ENCODE assay signal across 28 cellular contexts in the genomic region with DNA sequence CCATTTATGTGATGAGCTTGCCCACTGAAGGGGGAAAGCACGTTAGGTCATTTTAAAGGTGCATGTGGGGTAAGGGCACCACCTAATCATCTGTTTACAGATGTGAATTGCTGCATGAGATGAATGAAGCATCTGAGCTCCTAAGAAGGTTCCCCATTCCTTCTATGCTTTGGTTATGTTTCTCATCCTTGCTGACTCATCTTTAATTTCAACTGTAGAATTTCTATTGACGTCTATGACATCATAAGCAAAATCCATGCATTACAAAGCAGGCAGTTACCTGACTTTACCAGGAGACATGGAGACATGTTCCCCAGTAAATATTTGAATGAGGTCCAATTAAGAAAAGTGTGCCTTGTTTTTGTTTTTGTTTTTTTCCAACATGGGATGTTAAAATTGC. TPM values are rescaled to one million over a fixed set of nuclear protein-coding genes. Genes with fewer than 3 reads are reported as not detected.
"Had no signal": no experiment of that assay in that cellular context is flagged by ENCODE, and none has a peak within 500 bp of the region (broad histone marks: within the 10 kb centered on the region; RNA-seq: fewer than 3 reads in every experiment).

No MANE protein-coding gene starts in this region.

- H3K9me3 Mint-ChIP-seq: activated CD8-positive, alpha-beta T cell treated with anti-CD3 and anti-CD28 coated beads for 36 hours; activated T-cell treated with anti-CD3 and anti-CD28 coated beads, Interleukin-2, amount 50 U/mL, for 4 hours; activated T-helper 17 cell treated with anti-CD3 and anti-CD28 coated beads, Interleukin-2, amount 50 U/mL, for 72 hours; natural killer cell had no signal

- H3K27me3 ChIP-seq: brain microvascular endothelial cell had no signal

- H3K4me1 ChIP-seq: lower lobe of right lung had no signal

- H3K4me3 ChIP-seq: coronary artery, dorsolateral prefrontal cortex, heart right ventricle, left lung, lower lobe of right lung, spleen, tibial nerve had no signal

- H3K36me3 ChIP-seq: brain microvascular endothelial cell, heart right ventricle, left lung, lower lobe of right lung, spleen, tibial nerve, WERI-Rb-1 had no signal

- H3K27ac ChIP-seq: brain microvascular endothelial cell, coronary artery, dorsolateral prefrontal cortex, heart right ventricle, left lung, lower lobe of right lung, tibial nerve, WERI-Rb-1 had no signal

- ATAC-seq: activated CD8-positive, alpha-beta T cell treated with anti-CD3 and anti-CD28 coated beads for 36 hours; activated T-cell treated with anti-CD3 and anti-CD28 coated beads, Interleukin-2, amount 50 U/mL, for 4 hours; activated T-helper 17 cell treated with anti-CD3 and anti-CD28 coated beads, Interleukin-2, amount 50 U/mL, for 72 hours; esophagus mucosa; heart right ventricle; left lung; lower lobe of right lung; natural killer cell; right cardiac atrium; T-helper 17 cell had no signal

- H3K4me3 Mint-ChIP-seq: activated CD8-positive, alpha-beta T cell treated with anti-CD3 and anti-CD28 coated beads for 36 hours; activated T-cell treated with anti-CD3 and anti-CD28 coated beads, Interleukin-2, amount 50 U/mL, for 4 hours; activated T-helper 17 cell treated with anti-CD3 and anti-CD28 coated beads, Interleukin-2, amount 50 U/mL, for 72 hours; natural killer cell; T-helper 17 cell had no signal

- H3K27ac Mint-ChIP-seq: activated CD8-positive, alpha-beta T cell treated with anti-CD3 and anti-CD28 coated beads for 36 hours; activated T-helper 17 cell treated with anti-CD3 and anti-CD28 coated beads, Interleukin-2, amount 50 U/mL, for 72 hours; natural killer cell; T-helper 17 cell had no signal

- H3K9me3 ChIP-seq: heart right ventricle, left lung, lower lobe of right lung, spleen, tibial nerve had no signal

- DNase-seq: activated CD4-positive, alpha-beta T cell treated with anti-CD3 and anti-CD28 coated beads, Interleukin-2, amount 50 U/mL, for 1 hour; activated CD4-positive, CD25-positive, alpha-beta regulatory T cell treated with anti-CD3 and anti-CD28 coated beads, Interleukin-2, amount 50 U/mL, for 72 hours; activated CD8-positive, alpha-beta T cell treated with anti-CD3 and anti-CD28 coated beads for 36 hours; activated gamma-delta T cell treated with Interleukin-2 at 50 U/mL for 16 hours; activated naive CD4-positive, alpha-beta T cell treated with anti-CD3 and anti-CD28 coated beads, Interleukin-2, amount 50 U/mL, for 16 hours; activated T-cell treated with anti-CD3 and anti-CD28 coated beads, Interleukin-2, amount 50 U/mL, for 4 hours; amniotic stem cell; brain microvascular endothelial cell; dorsolateral prefrontal cortex; effector memory CD4-positive, alpha-beta T cell; foreskin melanocyte; heart right ventricle; lower lobe of right lung; mesendoderm; natural killer cell; posterior cingulate gyrus; right cardiac atrium; stimulated activated naive CD4-positive, alpha-beta T cell; T-helper 17 cell; T1000; WERI-Rb-1 had no signal

RNA-seq across cellular contexts. Expression of a gene that starts 2.8 kb away (rescaled TPM):
- total RNA-seq: endothelial cell of umbilical vein, natural killer cell had no signal
- polyA plus RNA-seq: endothelial cell of umbilical vein had no signal
